ENCODE assay signal across 31 cellular contexts in genomic region chr18:48775372-48776160, GRCh38.
DNase-seq lines count a peak whose midpoint lies in the region; ATAC-seq, FAIRE-seq and TF ChIP-seq lines count a peak whose summit lies in the region.
"Had no signal": no experiment of that assay in that cellular context is flagged by ENCODE, and none has a peak within 500 bp of the region (broad histone marks: within the 10 kb centered on the region; RNA-seq: fewer than 3 reads in every experiment).

No MANE protein-coding gene starts in this region.

- H3K9ac ChIP-seq in GM12878 (ENCODE audit: control insufficient read depth, insufficient read depth, low read length), result no peak overlapping the region
- H3K9ac ChIP-seq in colonic mucosa (ENCODE audit: low read depth in 2 of 2, low read length in 2 of 2), result no peak overlapping the region

- no peaks in the 10 kb centered on the region for H3K79me2 ChIP-seq in GM12878 (ENCODE audit: control insufficient read depth, insufficient read depth, low read length)

- BruUV-seq in GM12878 (replicated peaks; lab: Mats Ljungman, UMichigan), result no TSS peak

- no peak for TF ChIP-seq POLR2A in GM12878 (IDR thresholded peaks at IDR 0.05; ENCODE audit: low read depth, low read length)

- no peak overlapping the region for H3K27ac ChIP-seq in HEK293 (ENCODE audit: extremely low read depth, low read depth, low read length)
- H3K27ac ChIP-seq in GM12878 (ENCODE audit: control insufficient read depth, insufficient read depth), result no peak overlapping the region
- H3K27ac ChIP-seq in colonic mucosa, result no peak overlapping the region
- H3K27ac ChIP-seq: adrenal gland, suprapubic skin had no signal

- POLR2A ChIA-PET in HEK293 (lab: Yijun Ruan, JAX), result no interaction called here
- POLR2A ChIA-PET in GM12878 (lab: Charles Lee), result interaction anchor here (0.5 to 1.3 kb wide), 2 partner anchors 10 to 54 kb away, joined by 3 to 7 read pairs; no protein-coding TSS in a partner anchor

- TF ChIP-seq CTCF in HEK293 (tag by site-specific recombination; IDR thresholded peaks at IDR 0.05) (no peak), GM12878 (IDR thresholded peaks at IDR 0.05 in 2 of 3, conservative IDR thresholded peaks at IDR 0.05 in 1 of 3; ENCODE audit: control insufficient read depth in 2 of 3, extremely low read depth in 1 of 3, insufficient read depth in 1 of 3, low read depth in 3 of 3, low read length in 3 of 3) (no peak), mesothelial cell of epicardium (IDR thresholded peaks at IDR 0.05; ENCODE audit: unreplicated experiment) (no peak), colonic mucosa (IDR thresholded peaks at IDR 0.05) (no peak)

- no peaks in the 10 kb centered on the region for H4K20me1 ChIP-seq in GM12878 (ENCODE audit: control insufficient read depth, insufficient read depth)

- H3K9me3 Mint-ChIP-seq in mesothelial cell of epicardium, result peaks cover 8% of the 10 kb centered on the region
- H3K9me3 Mint-ChIP-seq: activated CD4-positive, alpha-beta T cell treated with anti-CD3 and anti-CD28 coated beads, Interleukin-2, amount 10 ng/mL, durations not matched to agents 24 days and 14 days; HFFc6; nephron progenitor cell had no signal

- H2AFZ ChIP-seq in GM12878 (ENCODE audit: control insufficient read depth, low read depth, low read length), result no peak overlapping the region

- H3K36me3 ChIP-seq in HEK293 (ENCODE audit: control insufficient read depth in 2 of 2, insufficient read depth in 1 of 2, low read length in 2 of 2) (no peaks in the 10 kb centered on the region), GM12878 (ENCODE audit: control insufficient read depth in 2 of 2, insufficient read depth in 2 of 2, low read length in 1 of 2) (no peaks in the 10 kb centered on the region), colonic mucosa (no peaks in the 10 kb centered on the region)
- H3K36me3 ChIP-seq: suprapubic skin had no signal

- ATAC-seq in GM12878, result no peak
- ATAC-seq: stimulated activated naive B cell treated with anti-CD40 and anti-IgM and Interleukin-4, amounts not matched to agents 10 μg/mL and 1 μg/mL and 100 μg/mL, for 72 hours; WTC11 had no signal

- peak overlapping the region; percentile 66 for H3K27ac Mint-ChIP-seq in mesothelial cell of epicardium
- H3K27ac Mint-ChIP-seq: activated CD4-positive, alpha-beta T cell treated with anti-CD3 and anti-CD28 coated beads, Interleukin-2, amount 10 ng/mL, durations not matched to agents 24 days and 14 days; HFFc6; nephron progenitor cell; stimulated activated naive B cell treated with anti-CD40 and anti-IgM and Interleukin-4, amounts not matched to agents 10 μg/mL and 1 μg/mL and 100 μg/mL, for 72 hours; WTC11 had no signal

- no peak for TF ChIP-seq RAD21 in GM12878 (IDR thresholded peaks at IDR 0.05; ENCODE audit: insufficient read depth, low read depth, low read length)

- H3K4me1 Mint-ChIP-seq in mesothelial cell of epicardium, result peaks cover 56% of the 10 kb centered on the region

- intact Hi-C loops in GM12878 (cut with micrococcal nuclease; ENCODE audit: unreplicated experiment) (loop anchor here (2.0 to 5.0 kb wide), 6 partner anchors 98 to 462 kb away; partner anchors contain the start of gene SMAD7), colonic mucosa (cut with DNase I) (loop anchor here (5.0 to 10.0 kb wide), 5 partner anchors 98 to 399 kb away; partner anchors contain the start of gene SMAD7)

- RAD21 ChIA-PET in GM12878 (lab: Charles Lee; ENCODE audit: unreplicated experiment), result interaction anchor here (1.4 to 6.4 kb wide), 5 partner anchors 58 to 404 kb away, joined by 4 to 72 read pairs (median 29); no protein-coding TSS in a partner anchor

- no peaks in the 10 kb centered on the region for H3K27me3 Mint-ChIP-seq in mesothelial cell of epicardium (ENCODE audit: low read depth)
- H3K27me3 Mint-ChIP-seq: activated CD4-positive, alpha-beta T cell treated with anti-CD3 and anti-CD28 coated beads, Interleukin-2, amount 10 ng/mL, durations not matched to agents 24 days and 14 days had no signal

- no peaks in the 10 kb centered on the region for H3K9me3 ChIP-seq in HEK293 (ENCODE audit: control insufficient read depth, insufficient read depth, low read depth, low read length)
- no peaks in the 10 kb centered on the region for H3K9me3 ChIP-seq in GM12878 (replicated peaks; ENCODE audit: control insufficient read depth, insufficient read depth, low read length)
- no peaks in the 10 kb centered on the region for H3K9me3 ChIP-seq in colonic mucosa
- H3K9me3 ChIP-seq: adrenal gland, Caco-2, suprapubic skin had no signal

- H3K4me3 ChIP-seq in HEK293 (ENCODE audit: low read depth, low read length) (no peak overlapping the region), GM12878 (no peak overlapping the region), colonic mucosa (no peak overlapping the region)
- H3K4me3 ChIP-seq: adrenal gland, lung, suprapubic skin had no signal

- in situ Hi-C loops in GM12878 (cut with MboI), result no loop called here

- no peak overlapping the region for H3K4me2 ChIP-seq in GM12878 (ENCODE audit: control insufficient read depth, insufficient read depth)

- no peak for FAIRE-seq in GM12878 (lab: Jason Lieb, UNC)
- FAIRE-seq: endothelial cell of umbilical vein, frontal cortex, G401.6 had no signal

- no peak for TF ChIP-seq EP300 in GM12878 (IDR thresholded peaks at IDR 0.05; ENCODE audit: borderline replicate concordance in 1 of 2, control insufficient read depth in 1 of 2, low read depth in 2 of 2, low read length in 2 of 2)

- peak; percentile 97 for DNase-seq in RPMI8226
- no peak for DNase-seq in GM12878 (ENCODE audit: low read depth, low spot score)
- DNase-seq in mesothelial cell of epicardium (ENCODE audit: low spot score in 2 of 2, unreplicated experiment in 2 of 2), result no peak
- no peak for DNase-seq in NCI-H1436 treated with DMSO at 0.1 percent for 48 hours (lab: John Stamatoyannopoulos, UW)
- DNase-seq in NCI-H226, result no peak
- DNase-seq in colonic mucosa, result no peak
- DNase-seq in stimulated activated CD4-positive, alpha-beta T cell treated with anti-CD3 and anti-CD28 coated beads, Interleukin-12 subunit alpha, Interleukin-12 subunit beta, amount 100 ng/mL, for 4 hours, result no peak
- DNase-seq: activated CD4-positive, alpha-beta T cell treated with anti-CD3 and anti-CD28 coated beads, Interleukin-2, amount 10 ng/mL, durations not matched to agents 24 days and 14 days; activated CD8-positive, alpha-beta memory T cell treated with anti-CD3 and anti-CD28 coated beads for 24 hours; activated gamma-delta T cell treated with Interleukin-2 at 50 U/mL for 16 hours; activated T-cell treated with anti-CD3 and anti-CD28 coated beads, Interleukin-2, amount 50 U/mL, for 1 hour; adrenal gland; C1 segment of cervical spinal cord; Caco-2; DMS79; HFFc6; kidney glomerular epithelial cell; NCI-H1417; NCI-H2029 treated with DMSO at 0.1 percent for 48 hours; NCI-H345; nephron progenitor cell; SHP77; stimulated activated naive B cell treated with anti-CD40 and anti-IgM and Interleukin-4, amounts not matched to agents 10 μg/mL and 1 μg/mL and 100 μg/mL, for 72 hours had no signal

- H3K4me1 ChIP-seq in HEK293 (ENCODE audit: control insufficient read depth, insufficient read depth, low read length), result peaks cover 6% of the 10 kb centered on the region; the same call in 1 of the 2 replicates
- peaks cover 29% of the 10 kb centered on the region for H3K4me1 ChIP-seq in GM12878 (ENCODE audit: control insufficient read depth, insufficient read depth, low read length)
- no peaks in the 10 kb centered on the region for H3K4me1 ChIP-seq in colonic mucosa

- WGBS in GM12878 (ENCODE audit: insufficient coverage, insufficient replicate concordance, low lambda C conversion rate, missing lambda C conversion rate), result 89% methylated on average over 12 of the region's 12 CpGs

- SMC1A ChIA-PET in GM12878 (lab: Charles Lee; ENCODE audit: uncharacterized antibody, unreplicated experiment), result interaction anchor here (1.1 to 4.0 kb wide), 8 partner anchors 10 to 404 kb away, joined by 3 to 29 read pairs (median 4); no protein-coding TSS in a partner anchor

- H3K4me3 Mint-ChIP-seq in mesothelial cell of epicardium, result no peak overlapping the region
- H3K4me3 Mint-ChIP-seq: activated CD4-positive, alpha-beta T cell treated with anti-CD3 and anti-CD28 coated beads, Interleukin-2, amount 10 ng/mL, durations not matched to agents 24 days and 14 days; brain; HFFc6; nephron progenitor cell; stimulated activated naive B cell treated with anti-CD40 and anti-IgM and Interleukin-4, amounts not matched to agents 10 μg/mL and 1 μg/mL and 100 μg/mL, for 72 hours; WTC11 had no signal

- peaks cover 11% of the 10 kb centered on the region for H3K36me3 Mint-ChIP-seq in mesothelial cell of epicardium
- H3K36me3 Mint-ChIP-seq: WTC11 had no signal

- H3K27me3 ChIP-seq in GM12878 (replicated peaks in 1 of 2; ENCODE audit: control insufficient read depth in 2 of 2, insufficient read depth in 2 of 2, low read length in 1 of 2) (no peaks in the 10 kb centered on the region), colonic mucosa (no peaks in the 10 kb centered on the region)
- H3K27me3 ChIP-seq: adrenal gland, suprapubic skin had no signal

- CTCF ChIA-PET in HEK293 (lab: Yijun Ruan, JAX), result interaction anchor here (0.7 to 3.1 kb wide), 4 partner anchors 11 to 404 kb away, joined by 3 to 28 read pairs (median 5); no protein-coding TSS in a partner anchor
- CTCF ChIA-PET in GM12878 (lab: Yijun Ruan, JAX), result interaction anchor here (0.5 to 5.1 kb wide), 11 partner anchors 10 to 404 kb away, joined by 3 to 76 read pairs (median 8); no protein-coding TSS in a partner anchor

TF ChIP-seq in GM12878, 131 proteins besides CTCF, POLR2A, EP300 and RAD21 (continues in another document):
- 0 out of 2 replicates have a peak, but pooled peaks have one; percentile 32 for TF ChIP-seq NR2F1 (conservative IDR thresholded peaks at IDR 0.05)
- TF ChIP-seq SRF (IDR thresholded peaks at IDR 0.05; ENCODE audit: low read depth in 2 of 2, low read length in 2 of 2), result no peak
- peak; percentile 17; the same call in 1 of the 2 replicates for TF ChIP-seq ZBTB33 (IDR thresholded peaks at IDR 0.05)
- no peak for TF ChIP-seq CHD4 (IDR thresholded peaks at IDR 0.05)
- no peak for TF ChIP-seq RBBP5 (conservative IDR thresholded peaks at IDR 0.05)
- no peak for TF ChIP-seq CHD2 (IDR thresholded peaks at IDR 0.05; ENCODE audit: borderline replicate concordance, low read depth, low read length)
